ENCODE assay signal across 28 cellular contexts in the genomic region with DNA sequence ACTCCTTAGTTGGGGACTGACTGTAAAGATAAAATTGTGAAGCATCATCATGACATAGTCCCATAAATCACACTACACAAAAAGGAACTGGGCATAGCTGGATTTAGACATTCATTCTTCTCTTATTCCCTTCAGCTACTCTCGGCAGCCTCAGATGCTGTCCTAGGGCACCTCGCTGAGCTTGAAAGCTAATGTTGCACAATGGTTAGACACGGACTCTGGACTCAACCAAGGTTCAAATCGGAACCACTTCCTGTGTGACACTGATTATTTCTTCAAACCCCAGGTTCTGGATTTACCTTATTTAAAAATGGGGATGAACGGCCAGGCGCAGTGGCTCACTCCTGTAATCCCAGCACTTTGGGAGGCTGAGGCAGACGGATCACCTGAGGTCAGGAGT.
"Had no signal": no experiment of that assay in that cellular context is flagged by ENCODE, and none has a peak within 500 bp of the region (broad histone marks: within the 10 kb centered on the region; RNA-seq: fewer than 3 reads in every experiment).

No MANE protein-coding gene starts in this region.

- H3K27me3 ChIP-seq: brain microvascular endothelial cell, dorsolateral prefrontal cortex, gastroesophageal sphincter had no signal

- ATAC-seq: activated CD4-positive, CD25-positive, alpha-beta regulatory T cell treated with anti-CD3 and anti-CD28 coated beads, Interleukin-2, amount 50 U/mL, for 24 hours; activated CD8-positive, alpha-beta T cell treated with anti-CD3 and anti-CD28 coated beads for 36 hours; activated T-cell treated with anti-CD3 and anti-CD28 coated beads, Interleukin-2, amount 50 U/mL, for 4 hours; activated T-helper 17 cell treated with anti-CD3 and anti-CD28 coated beads, Interleukin-2, amount 50 U/mL, for 72 hours; esophagus mucosa; gastroesophageal sphincter; T-helper 17 cell had no signal

- H3K36me3 ChIP-seq: brain microvascular endothelial cell, gastroesophageal sphincter, WERI-Rb-1 had no signal

- H3K9me3 ChIP-seq: gastroesophageal sphincter had no signal

- H3K4me3 ChIP-seq: coronary artery, dorsolateral prefrontal cortex, gastroesophageal sphincter had no signal

- H3K27ac ChIP-seq: brain microvascular endothelial cell, coronary artery, dorsolateral prefrontal cortex, gastroesophageal sphincter, WERI-Rb-1 had no signal

- DNase-seq: activated B cell treated with CpG ODN at 0.5 μM for 24 hours; activated CD4-positive, alpha-beta T cell treated with anti-CD3 and anti-CD28 coated beads for 48 hours; activated CD4-positive, alpha-beta T cell treated with anti-CD3 and anti-CD28 coated beads, Interleukin-2, amount 50 U/mL, for 1 hour; activated CD4-positive, alpha-beta T cell treated with anti-CD3 and anti-CD28 coated beads, Interleukin-2, amount 50 U/mL, for 48 hours; activated CD8-positive, alpha-beta memory T cell treated with anti-CD3 and anti-CD28 coated beads for 24 hours; activated CD8-positive, alpha-beta T cell treated with anti-CD3 and anti-CD28 coated beads for 36 hours; activated effector memory CD4-positive, alpha-beta T cell treated with Interleukin-2 at 50 U/mL for 16 hours; activated gamma-delta T cell treated with Interleukin-2 at 50 U/mL for 16 hours; activated naive CD4-positive, alpha-beta T cell treated with anti-CD3 and anti-CD28 coated beads, Interleukin-2, amount 50 U/mL, for 16 hours; activated naive CD4-positive, alpha-beta T cell treated with Interleukin-2 at 50 U/mL for 16 hours; activated T-cell treated with anti-CD3 and anti-CD28 coated beads, Interleukin-2, amount 50 U/mL, for 4 hours; amniotic stem cell; anterior cingulate cortex; dorsolateral prefrontal cortex; effector memory CD4-positive, alpha-beta T cell; endodermal cell; foreskin melanocyte; T-helper 1 cell; T-helper 17 cell; T1000; WERI-Rb-1 had no signal

- FAIRE-seq: astrocyte had no signal
